In genomic region chr12:57323402-57323801, GRCh38 we compare ENCODE assay signal across 22 cellular contexts.
"Had no signal": no experiment of that assay in that cellular context is flagged by ENCODE, and none has a peak within 500 bp of the region (broad histone marks: within the 10 kb centered on the region; RNA-seq: fewer than 3 reads in every experiment).

No MANE protein-coding gene starts in this region.

- H3K27ac Mint-ChIP-seq: naive thymus-derived CD4-positive, alpha-beta T cell; stimulated activated memory B cell treated with anti-CD40 and anti-IgM and Interleukin-4, amounts not matched to agents 10 μg/mL and 1 μg/mL and 100 μg/mL, for 72 hours; stimulated activated naive CD8-positive, alpha-beta T cell treated with anti-CD3 and anti-CD28 coated beads, Interleukin-15, Interleukin-2, amounts not matched to agents 100 ng/mL and 50 ng/mL, for 24 hours had no signal

- ATAC-seq: naive thymus-derived CD4-positive, alpha-beta T cell; pancreas; psoas muscle; right lobe of liver; stimulated activated memory B cell treated with anti-CD40 and anti-IgM and Interleukin-4, amounts not matched to agents 10 μg/mL and 1 μg/mL and 100 μg/mL, for 72 hours; upper lobe of right lung had no signal

- H3K27ac ChIP-seq: pancreas, psoas muscle, right lobe of liver, testis, tibial nerve, upper lobe of right lung, vagina had no signal

- H3K27me3 ChIP-seq: dorsolateral prefrontal cortex, pancreas, right lobe of liver, testis, tibial nerve, upper lobe of right lung, vagina had no signal

- H3K36me3 ChIP-seq: pancreas, right lobe of liver, vagina had no signal

- H3K9me3 Mint-ChIP-seq: neural crest cell; stimulated activated memory B cell treated with anti-CD40 and anti-IgM and Interleukin-4, amounts not matched to agents 10 μg/mL and 1 μg/mL and 100 μg/mL, for 72 hours; stimulated activated naive CD8-positive, alpha-beta T cell treated with anti-CD3 and anti-CD28 coated beads, Interleukin-15, Interleukin-2, amounts not matched to agents 100 ng/mL and 50 ng/mL, for 24 hours had no signal

- H3K4me3 ChIP-seq: dorsolateral prefrontal cortex, pancreas, psoas muscle, right lobe of liver, testis, tibial nerve, upper lobe of right lung, vagina had no signal

- H3K9me3 ChIP-seq: pancreas, psoas muscle, right lobe of liver, testis, tibial nerve, upper lobe of right lung, vagina had no signal

- DNase-seq: cortex of kidney; dorsolateral prefrontal cortex; effector CD8-positive, alpha-beta T cell; foreskin melanocyte; head of caudate nucleus; hippocampal formation; kidney glomerular epithelial cell; naive thymus-derived CD4-positive, alpha-beta T cell; occipital lobe; pancreas; psoas muscle; retina; right lobe of liver; stimulated activated CD4-positive, alpha-beta T cell treated with anti-CD3 and anti-CD28 coated beads, Interleukin-4, amount 100 ng/mL, for 1 hour; stimulated activated CD8-positive, alpha-beta memory T cell treated with anti-CD3 and anti-CD28 coated beads, Interleukin-4, amount 100 ng/mL, for 48 hours; testis; upper lobe of right lung had no signal

- H3K4me3 Mint-ChIP-seq: naive thymus-derived CD4-positive, alpha-beta T cell; neural crest cell; stimulated activated memory B cell treated with anti-CD40 and anti-IgM and Interleukin-4, amounts not matched to agents 10 μg/mL and 1 μg/mL and 100 μg/mL, for 72 hours; stimulated activated naive CD8-positive, alpha-beta T cell treated with anti-CD3 and anti-CD28 coated beads, Interleukin-15, Interleukin-2, amounts not matched to agents 100 ng/mL and 50 ng/mL, for 24 hours had no signal

- H3K4me1 ChIP-seq: psoas muscle, right lobe of liver, upper lobe of right lung, vagina had no signal

- H3K4me1 Mint-ChIP-seq: stimulated activated memory B cell treated with anti-CD40 and anti-IgM and Interleukin-4, amounts not matched to agents 10 μg/mL and 1 μg/mL and 100 μg/mL, for 72 hours had no signal

- H3K27me3 Mint-ChIP-seq: naive thymus-derived CD4-positive, alpha-beta T cell; stimulated activated memory B cell treated with anti-CD40 and anti-IgM and Interleukin-4, amounts not matched to agents 10 μg/mL and 1 μg/mL and 100 μg/mL, for 72 hours; stimulated activated naive CD8-positive, alpha-beta T cell treated with anti-CD3 and anti-CD28 coated beads, Interleukin-15, Interleukin-2, amounts not matched to agents 100 ng/mL and 50 ng/mL, for 24 hours had no signal
